ENCODE assay signal across 1 cellular context in genomic region chr13:110697842-110698241, GRCh38.
TF ChIP-seq lines count a peak whose summit lies in the region.

No MANE protein-coding gene starts in this region.

TF ChIP-seq in endothelial cell of umbilical vein, 7 proteins besides CTCF, POLR2A, EP300 and RAD21:
- no peak for TF ChIP-seq MAX (IDR thresholded peaks at IDR 0.05; ENCODE audit: insufficient read depth, insufficient read length)
- TF ChIP-seq FOS (IDR thresholded peaks at IDR 0.05; ENCODE audit: borderline replicate concordance, insufficient read depth, low read length): no peak
- no peak for TF ChIP-seq JUN (IDR thresholded peaks at IDR 0.05; ENCODE audit: borderline replicate concordance, insufficient read depth, insufficient read length, low read depth)
- no peak for TF ChIP-seq MYC (IDR thresholded peaks at IDR 0.05; ENCODE audit: low read depth, low read length)
- TF ChIP-seq EZH2 (IDR thresholded peaks at IDR 0.05; ENCODE audit: borderline replicate concordance, low read depth, low read length, severe bottlenecking): no peak
